Comparison of ENCODE assay signal across 28 cellular contexts in the genomic region with DNA sequence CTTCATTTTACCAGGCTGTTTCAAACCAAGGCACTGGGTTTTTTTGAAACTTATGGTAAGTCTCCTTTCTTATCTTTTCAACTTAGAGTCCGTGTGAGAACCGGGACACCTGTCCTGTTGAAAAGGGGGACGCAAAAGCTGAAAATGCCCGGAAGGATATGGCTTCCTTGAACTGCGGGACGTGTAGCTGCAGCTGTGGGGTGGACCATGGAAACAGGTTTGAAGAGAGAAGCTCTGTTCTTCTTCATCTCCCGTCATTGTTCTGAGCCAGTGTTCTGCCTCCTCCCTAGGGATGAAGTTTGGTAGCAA.
"Had no signal": no experiment of that assay in that cellular context is flagged by ENCODE, and none has a peak within 500 bp of the region (broad histone marks: within the 10 kb centered on the region; RNA-seq: fewer than 3 reads in every experiment).

No MANE protein-coding gene starts in this region.

- H3K4me2 ChIP-seq: neural progenitor cell had no signal

- H3K36me3 ChIP-seq: neural progenitor cell, ovary, right lobe of liver, sigmoid colon, suprapubic skin, thoracic aorta, thyroid gland, upper lobe of left lung, vagina had no signal

- H3K4me1 ChIP-seq: neural progenitor cell, right lobe of liver, suprapubic skin, thyroid gland, upper lobe of left lung, vagina had no signal

- H3K27ac ChIP-seq: neural progenitor cell, ovary, parathyroid adenoma, psoas muscle, right lobe of liver, sigmoid colon, suprapubic skin, thoracic aorta, thyroid gland, upper lobe of left lung, vagina had no signal

- H3K4me3 ChIP-seq: neural progenitor cell, ovary, psoas muscle, right lobe of liver, sigmoid colon, suprapubic skin, thoracic aorta, thyroid gland, tibial nerve, upper lobe of left lung, vagina had no signal

- DNase-seq: naive thymus-derived CD8-positive, alpha-beta T cell; occipital lobe; ovary; psoas muscle; right cardiac atrium; right lobe of liver; sigmoid colon; small intestine; stimulated activated CD4-positive, alpha-beta T cell treated with anti-CD3 and anti-CD28 coated beads, Interleukin-15, amount 100 ng/mL, for 24 hours; stimulated activated CD4-positive, alpha-beta T cell treated with anti-CD3 and anti-CD28 coated beads, Interleukin-2, amount 100 ng/mL, for 24 hours; stimulated activated CD4-positive, alpha-beta T cell treated with anti-CD3 and anti-CD28 coated beads, Interleukin-2, amount 100 ng/mL, for 48 hours; stimulated activated CD4-positive, alpha-beta T cell treated with anti-CD3 and anti-CD28 coated beads, Interleukin-4, amount 100 ng/mL, for 24 hours; stimulated activated naive CD4-positive, alpha-beta T cell; stimulated activated naive CD8-positive, alpha-beta T cell treated with anti-CD3 and anti-CD28 coated beads, Interleukin-15, amount 100 ng/mL, for 72 hours; stimulated activated naive CD8-positive, alpha-beta T cell treated with anti-CD3 and anti-CD28 coated beads, Interleukin-15, Interleukin-2, amounts not matched to agents 100 U/mL and 50 U/mL, for 24 hours; substantia nigra; thyroid gland; trophoblast cell; upper lobe of left lung had no signal

- H3K27me3 ChIP-seq: neural progenitor cell, ovary, right lobe of liver, sigmoid colon, suprapubic skin, thyroid gland, tibial nerve, upper lobe of left lung, vagina had no signal

- H3K9me3 Mint-ChIP-seq: naive thymus-derived CD8-positive, alpha-beta T cell; natural killer cell treated with Interleukin-12 subunit alpha and Interleukin-12 subunit beta and Interleukin-15 and Interleukin-18, amount 100 ng/mL, for 72 hours; neural progenitor cell; stimulated activated effector memory CD8-positive, alpha-beta T cell treated with anti-CD3 and anti-CD28 coated beads, Interleukin-12 subunit alpha, Interleukin-12 subunit beta, amount 100 ng/mL, for 72 hours; stimulated activated naive CD8-positive, alpha-beta T cell treated with anti-CD3 and anti-CD28 coated beads, Interleukin-15, amount 100 ng/mL, for 72 hours had no signal

- H3K4me1 Mint-ChIP-seq: stimulated activated effector memory CD8-positive, alpha-beta T cell treated with anti-CD3 and anti-CD28 coated beads, Interleukin-12 subunit alpha, Interleukin-12 subunit beta, amount 100 ng/mL, for 72 hours; stimulated activated naive CD8-positive, alpha-beta T cell treated with anti-CD3 and anti-CD28 coated beads, Interleukin-15, amount 100 ng/mL, for 72 hours had no signal

- H3K36me3 Mint-ChIP-seq: natural killer cell treated with Interleukin-12 subunit alpha and Interleukin-12 subunit beta and Interleukin-15 and Interleukin-18, amount 100 ng/mL, for 72 hours; neural progenitor cell; stimulated activated effector memory CD8-positive, alpha-beta T cell treated with anti-CD3 and anti-CD28 coated beads, Interleukin-12 subunit alpha, Interleukin-12 subunit beta, amount 100 ng/mL, for 72 hours had no signal

- H3K9ac ChIP-seq: neural progenitor cell, parathyroid adenoma had no signal

- H3K27ac Mint-ChIP-seq: naive thymus-derived CD8-positive, alpha-beta T cell; natural killer cell treated with Interleukin-12 subunit alpha and Interleukin-12 subunit beta and Interleukin-15 and Interleukin-18, amount 100 ng/mL, for 72 hours; neural progenitor cell; progenitor cell of endocrine pancreas; stimulated activated effector memory CD8-positive, alpha-beta T cell treated with anti-CD3 and anti-CD28 coated beads, Interleukin-12 subunit alpha, Interleukin-12 subunit beta, amount 100 ng/mL, for 72 hours; stimulated activated naive CD8-positive, alpha-beta T cell treated with anti-CD3 and anti-CD28 coated beads, Interleukin-15, amount 100 ng/mL, for 72 hours had no signal

- H3K4me3 Mint-ChIP-seq: naive thymus-derived CD8-positive, alpha-beta T cell; natural killer cell treated with Interleukin-12 subunit alpha and Interleukin-12 subunit beta and Interleukin-15 and Interleukin-18, amount 100 ng/mL, for 72 hours; neural progenitor cell; stimulated activated effector memory CD8-positive, alpha-beta T cell treated with anti-CD3 and anti-CD28 coated beads, Interleukin-12 subunit alpha, Interleukin-12 subunit beta, amount 100 ng/mL, for 72 hours; stimulated activated naive CD8-positive, alpha-beta T cell treated with anti-CD3 and anti-CD28 coated beads, Interleukin-15, amount 100 ng/mL, for 72 hours had no signal

- ATAC-seq: naive thymus-derived CD8-positive, alpha-beta T cell; psoas muscle; right cardiac atrium; right lobe of liver; stimulated activated effector memory CD8-positive, alpha-beta T cell treated with anti-CD3 and anti-CD28 coated beads, Interleukin-12 subunit alpha, Interleukin-12 subunit beta, amount 100 ng/mL, for 72 hours; stimulated activated naive CD8-positive, alpha-beta T cell treated with anti-CD3 and anti-CD28 coated beads, Interleukin-15, amount 100 ng/mL, for 72 hours; stimulated activated naive CD8-positive, alpha-beta T cell treated with anti-CD3 and anti-CD28 coated beads, Interleukin-15, Interleukin-2, amounts not matched to agents 100 U/mL and 50 U/mL, for 24 hours had no signal

- H3K9me3 ChIP-seq: ovary, psoas muscle, right lobe of liver, sigmoid colon, suprapubic skin, thoracic aorta, thyroid gland, tibial nerve, upper lobe of left lung, vagina had no signal
